In the genomic region with DNA sequence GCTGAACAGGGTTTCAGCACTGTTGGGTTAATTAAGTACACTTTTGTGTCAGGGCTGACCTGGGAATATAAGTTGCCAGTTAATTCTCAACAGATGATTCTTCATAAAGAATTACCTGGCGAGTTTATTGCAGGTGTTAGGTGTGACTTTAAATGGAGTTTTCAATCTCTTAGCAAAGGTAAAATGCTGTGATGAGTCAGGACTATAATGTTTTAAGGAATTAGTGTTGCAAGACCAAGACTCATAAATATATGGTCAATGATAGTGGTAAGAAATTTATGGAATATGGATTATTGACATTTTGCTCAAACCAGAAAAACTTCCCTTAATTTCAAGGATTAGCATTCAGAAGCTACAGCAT, we compare ENCODE assay signal across 16 cellular contexts. TPM values are rescaled to one million over a fixed set of nuclear protein-coding genes. Genes with fewer than 3 reads are reported as not detected.
DNase-seq lines count a peak whose midpoint lies in the region; ATAC-seq, FAIRE-seq and TF ChIP-seq lines count a peak whose summit lies in the region.
"Had no signal": no experiment of that assay in that cellular context is flagged by ENCODE, and none has a peak within 500 bp of the region (broad histone marks: within the 10 kb centered on the region; RNA-seq: fewer than 3 reads in every experiment).

No MANE protein-coding gene starts in this region.

- H3K27ac Mint-ChIP-seq in activated T-cell treated with anti-CD3 and anti-CD28 coated beads, Interleukin-2, amount 50 U/mL, for 72 hours = peak overlapping the region; percentile 52
- peak overlapping the region; percentile 7 for H3K27ac Mint-ChIP-seq in nephron progenitor cell

- H4K20me1 ChIP-seq in PC-3 (ENCODE audit: low read length) (no peaks in the 10 kb centered on the region), GM12878 (ENCODE audit: control insufficient read depth, insufficient read depth) (no peaks in the 10 kb centered on the region)

- POLR2A ChIA-PET in PC-3 (lab: Charles Lee; ENCODE audit: unreplicated experiment) (no interaction called here), GM12878 (lab: Charles Lee) (interaction anchor here (0.9 to 1.1 kb wide), 2 partner anchors 13 to 94 kb away, joined by 3 read pairs; no protein-coding TSS in a partner anchor)

- H3K27ac ChIP-seq in PC-3 (ENCODE audit: low read length) (peak overlapping the region; percentile 63), GM12878 (ENCODE audit: control insufficient read depth, insufficient read depth) (no peak overlapping the region)
- H3K27ac ChIP-seq: testis had no signal

- ATAC-seq in activated T-cell treated with anti-CD3 and anti-CD28 coated beads, Interleukin-2, amount 50 U/mL, for 72 hours (replicated peaks in 1 of 2) = no peak
- no peak for ATAC-seq in PC-3
- no peak for ATAC-seq in GM12878
- no peak for ATAC-seq in HG02623 (IDR thresholded peaks at IDR 0.05; ENCODE audit: unreplicated experiment)
- ATAC-seq: left lobe of liver had no signal

- no peak for TF ChIP-seq CTCF in PC-3 (conservative IDR thresholded peaks at IDR 0.05; ENCODE audit: low read depth, low read length)
- no peak for TF ChIP-seq CTCF in GM12878 (IDR thresholded peaks at IDR 0.05 in 2 of 3, conservative IDR thresholded peaks at IDR 0.05 in 1 of 3; ENCODE audit: control insufficient read depth in 2 of 3, extremely low read depth in 1 of 3, insufficient read depth in 1 of 3, low read depth in 3 of 3, low read length in 3 of 3)
- TF ChIP-seq CTCF in nephron progenitor cell (IDR thresholded peaks at IDR 0.05) = no peak

- RAD21 ChIA-PET in GM12878 (lab: Charles Lee; ENCODE audit: unreplicated experiment) = interaction anchor here (0.7 to 0.9 kb wide), 2 partner anchors 95 to 105 kb away, joined by 3 read pairs; no protein-coding TSS in a partner anchor

- no peak overlapping the region for H3K4me3 Mint-ChIP-seq in activated T-cell treated with anti-CD3 and anti-CD28 coated beads, Interleukin-2, amount 50 U/mL, for 72 hours
- no peak overlapping the region for H3K4me3 Mint-ChIP-seq in nephron progenitor cell

- H2AFZ ChIP-seq in PC-3 (ENCODE audit: low read length) (no peak overlapping the region), GM12878 (ENCODE audit: control insufficient read depth, low read depth, low read length) (no peak overlapping the region)

- SMC1A ChIA-PET in GM12878 (lab: Charles Lee; ENCODE audit: uncharacterized antibody, unreplicated experiment) = interaction anchor here (0.7 to 2.4 kb wide), 7 partner anchors 15 to 119 kb away, joined by 3 to 17 read pairs (median 4); no protein-coding TSS in a partner anchor

- TF ChIP-seq EP300 in GM12878 (IDR thresholded peaks at IDR 0.05; ENCODE audit: borderline replicate concordance in 1 of 2, control insufficient read depth in 1 of 2, low read depth in 2 of 2, low read length in 2 of 2) = no peak

- in situ Hi-C loops in GM12878 (cut with MboI) = loop anchor here (25.0 kb wide), 1 partner anchor 350 kb away; no protein-coding TSS in a partner anchor

- H3K4me3 ChIP-seq in PC-3 (ENCODE audit: low read length) (no peak overlapping the region), GM12878 (no peak overlapping the region)
- H3K4me3 ChIP-seq: testis had no signal

- H3K4me2 ChIP-seq in PC-3 (ENCODE audit: low read length) (peak overlapping the region; percentile 10; the same call in 1 of the 2 replicates), GM12878 (ENCODE audit: control insufficient read depth, insufficient read depth) (no peak overlapping the region)

- H3K36me3 Mint-ChIP-seq in activated T-cell treated with anti-CD3 and anti-CD28 coated beads, Interleukin-2, amount 50 U/mL, for 72 hours (ENCODE audit: insufficient read depth in 2 of 2) = peaks cover 6 to 23% of the 10 kb centered on the region in 2 donors
- peaks cover 95% of the 10 kb centered on the region for H3K36me3 Mint-ChIP-seq in nephron progenitor cell (ENCODE audit: low read depth)

- H3K9ac ChIP-seq in PC-3 (ENCODE audit: low read length) (no peak overlapping the region), GM12878 (ENCODE audit: control insufficient read depth, insufficient read depth, low read length) (no peak overlapping the region)

- BruUV-seq in PC-3 (replicated peaks; lab: Mats Ljungman, UMichigan) (TSS peak; percentile 5), GM12878 (replicated peaks; lab: Mats Ljungman, UMichigan) (TSS peak; percentile 35)

- no peaks in the 10 kb centered on the region for H3K27me3 Mint-ChIP-seq in activated T-cell treated with anti-CD3 and anti-CD28 coated beads, Interleukin-2, amount 50 U/mL, for 72 hours (ENCODE audit: low read depth)
- H3K27me3 Mint-ChIP-seq in nephron progenitor cell (ENCODE audit: low read depth, poor library complexity) = no peaks in the 10 kb centered on the region

- H3K79me2 ChIP-seq in PC-3 (ENCODE audit: low read length) = 0 out of 2 replicates have a peak, but pooled peaks cover 4% of the 10 kb centered on the region
- H3K79me2 ChIP-seq in GM12878 (ENCODE audit: control insufficient read depth, insufficient read depth, low read length) = no peaks in the 10 kb centered on the region

- DNase-seq in activated T-cell treated with anti-CD3 and anti-CD28 coated beads, Interleukin-2, amount 50 U/mL, for 72 hours = no peak
- no peak for DNase-seq in activated T-cell treated with anti-CD3 and anti-CD28 coated beads, Interleukin-2, amount 50 U/mL, for 48 hours
- DNase-seq in PC-3 = peak; percentile 25
- DNase-seq in GM12878 (ENCODE audit: low read depth, low spot score) = no peak
- DNase-seq in nephron progenitor cell = no peak
- DNase-seq in NCI-H446 treated with DMSO at 0.1 percent for 48 hours (lab: John Stamatoyannopoulos, UW) = no peak
- DNase-seq in SKM-1 treated with dmso at 0.1 percent for 144 hours (lab: John Stamatoyannopoulos, UW; ENCODE audit: unreplicated experiment) = no peak
- DNase-seq: activated CD4-positive, alpha-beta T cell treated with anti-CD3 and anti-CD28 coated beads, Interleukin-2, amount 50 U/mL, for 48 hours; cerebellar nuclear complex; NK-92 treated with Interleukin-12 subunit alpha and Interleukin-12 subunit beta, amount 100 ng/mL, for 24 hours; nucleus accumbens; RPMI8226; stimulated activated CD4-positive, alpha-beta T cell treated with anti-CD3 and anti-CD28 coated beads, Interleukin-15, amount 100 ng/mL, for 24 hours; testis had no signal

- TF ChIP-seq POLR2A in GM12878 (IDR thresholded peaks at IDR 0.05; ENCODE audit: low read depth, low read length) = no peak

- no peaks in the 10 kb centered on the region for H3K9me2 ChIP-seq in PC-3 (replicated peaks; ENCODE audit: low read length)

- peaks cover 17% of the 10 kb centered on the region for H3K4me1 Mint-ChIP-seq in activated T-cell treated with anti-CD3 and anti-CD28 coated beads, Interleukin-2, amount 50 U/mL, for 72 hours (ENCODE audit: low read depth)
- no peaks in the 10 kb centered on the region for H3K4me1 Mint-ChIP-seq in nephron progenitor cell

- no peaks in the 10 kb centered on the region for H3K9me3 ChIP-seq in PC-3 (ENCODE audit: low read length)
- no peaks in the 10 kb centered on the region for H3K9me3 ChIP-seq in GM12878 (replicated peaks; ENCODE audit: control insufficient read depth, insufficient read depth, low read length)
- H3K9me3 ChIP-seq: testis had no signal

- CTCF ChIA-PET in PC-3 (lab: Charles Lee) (no interaction called here), GM12878 (lab: Yijun Ruan, JAX) (interaction anchor here (0.7 to 3.3 kb wide), 4 partner anchors 11 to 119 kb away, joined by 3 to 19 read pairs (median 6); no protein-coding TSS in a partner anchor)

- TF ChIP-seq RAD21 in GM12878 (IDR thresholded peaks at IDR 0.05; ENCODE audit: insufficient read depth, low read depth, low read length) = no peak

- H3K9me3 Mint-ChIP-seq in activated T-cell treated with anti-CD3 and anti-CD28 coated beads, Interleukin-2, amount 50 U/mL, for 72 hours = no peaks in the 10 kb centered on the region
- no peaks in the 10 kb centered on the region for H3K9me3 Mint-ChIP-seq in nephron progenitor cell

- no peak for FAIRE-seq in GM12878 (lab: Jason Lieb, UNC)

- H3K27me3 ChIP-seq in PC-3 (ENCODE audit: low read length) (no peaks in the 10 kb centered on the region), GM12878 (replicated peaks in 1 of 2; ENCODE audit: control insufficient read depth in 2 of 2, insufficient read depth in 2 of 2, low read length in 1 of 2) (no peaks in the 10 kb centered on the region)
- H3K27me3 ChIP-seq: testis had no signal

- H3K4me1 ChIP-seq in PC-3 (ENCODE audit: insufficient read depth, low read length) = peaks cover 14% of the 10 kb centered on the region
- no peaks in the 10 kb centered on the region for H3K4me1 ChIP-seq in GM12878 (ENCODE audit: control insufficient read depth, insufficient read depth, low read length)

- intact Hi-C loops in PC-3 (cut with micrococcal nuclease) (no loop called here), GM12878 (cut with micrococcal nuclease; ENCODE audit: unreplicated experiment) (no loop called here)

- 88% methylated on average over 1 of the region's 1 CpG for WGBS in GM12878 (ENCODE audit: insufficient coverage, insufficient replicate concordance, low lambda C conversion rate, missing lambda C conversion rate)

- H3F3A ChIP-seq in PC-3 (ENCODE audit: low read length, unreplicated experiment) = peaks cover 4% of the 10 kb centered on the region

- peaks cover 55% of the 10 kb centered on the region for H3K36me3 ChIP-seq in PC-3 (ENCODE audit: low read depth, low read length)
- peaks cover 8 to 31% of the 10 kb centered on the region in 2 experiments for H3K36me3 ChIP-seq in GM12878 (ENCODE audit: control insufficient read depth in 2 of 2, insufficient read depth in 2 of 2, low read length in 1 of 2)

RNA-seq across cellular contexts. Expression of a gene that starts 50.0 kb away (rescaled TPM):
- 100 to 1,000 TPM; 177 to 221 TPM for total RNA-seq in activated T-cell treated with anti-CD3 and anti-CD28 coated beads, Interleukin-2, amount 50 U/mL, for 72 hours
- total RNA-seq in PC-3 (2014; rRNA removed) = 68.8 and 112 TPM in 2 replicates
- total RNA-seq in GM12878 (2013; cell fraction: nucleolus; rRNA removed) = 292 and 309 TPM in 2 replicates
- total RNA-seq in GM12878 (2014; rRNA removed) = 48.4 and 55.4 TPM in 2 replicates
- total RNA-seq in GM12878 (2014; rRNA removed; fragmentation: Illumina TruSeq; extraction: Trizol) = 39.3 and 39.5 TPM in 2 replicates
- 78.6 and 85.4 TPM in 2 replicates for total RNA-seq in GM12878 (2021)
- polyA plus RNA-seq in GM12878 (2011; ENCODE audit: low read depth) = 53.5 TPM
- 61.7 and 114 TPM in 2 replicates for polyA plus RNA-seq in GM12878 (2011; rRNA removed)
- 117 and 135 TPM in 2 replicates for polyA plus RNA-seq in GM12878 (2011; cell fraction: cytosol; rRNA removed)
- polyA plus RNA-seq in GM12878 (2011; cell fraction: nucleus; rRNA removed) = 795 and 878 TPM in 2 replicates
- polyA plus RNA-seq in GM12878 (2012) = 67.5 and 102 TPM in 2 replicates
- 29.2 and 51.0 TPM in 2 replicates for polyA plus RNA-seq in GM12878 (2014; fragmentation: Illumina TruSeq; extraction: Trizol)
- polyA plus RNA-seq in GM12878 (2014; fragmentation: Nextera tagmentation; extraction: Ambion mirVana) = 1 to 10 TPM; 2.6 to 3.0 TPM
- 70.4 and 85.0 TPM in 2 replicates for polyA plus RNA-seq in GM12878 (2014; rRNA removed)
- 10 to 100 TPM; 12.8 to 13.0 TPM for polyA plus RNA-seq in GM12878 (2016; fragmentation: Nextera tagmentation; extraction: Ambion mirVana)
- 123 and 185 TPM in 2 replicates for polyA minus RNA-seq in GM12878 (2011; rRNA and poly(A)+ RNA removed)
- 60.8 and 65.4 TPM in 2 replicates for polyA minus RNA-seq in GM12878 (2011; cell fraction: cytosol; rRNA and poly(A)+ RNA removed)
- polyA minus RNA-seq in GM12878 (2011; cell fraction: nucleus; rRNA and poly(A)+ RNA removed) = 200 and 222 TPM in 2 replicates

RNA-seq across cellular contexts. Expression of a gene that starts 58.7 kb away (rescaled TPM):
- total RNA-seq in activated T-cell treated with anti-CD3 and anti-CD28 coated beads, Interleukin-2, amount 50 U/mL, for 72 hours = 10 to 100 TPM; 78.7 to 86.1 TPM
- total RNA-seq in PC-3 (2014; rRNA removed) (29.1 and 56.8 TPM in 2 replicates), GM12878 (2014; rRNA removed) (21.5 and 24.0 TPM in 2 replicates), GM12878 (2014; rRNA removed; fragmentation: Illumina TruSeq; extraction: Trizol) (47.1 and 51.6 TPM in 2 replicates), GM12878 (2021) (91.7 and 97.4 TPM in 2 replicates)
- 14.9 and 16.0 TPM in 2 replicates for total RNA-seq in GM12878 (2013; cell fraction: nucleolus; rRNA removed)
- 41.2 TPM for polyA plus RNA-seq in GM12878 (2011; ENCODE audit: low read depth)
- polyA plus RNA-seq in GM12878 (2011; rRNA removed) (25.1 and 33.8 TPM in 2 replicates), GM12878 (2014; fragmentation: Illumina TruSeq; extraction: Trizol) (128 and 159 TPM in 2 replicates), GM12878 (2014; fragmentation: Nextera tagmentation; extraction: Ambion mirVana) (10 to 100 TPM; 36.1 to 47.6 TPM), GM12878 (2014; rRNA removed) (34.5 and 35.4 TPM in 2 replicates), GM12878 (2016; fragmentation: Nextera tagmentation; extraction: Ambion mirVana) (10 to 100 TPM; 57.0 to 59.9 TPM)
- 13.6 and 19.6 TPM in 2 replicates for polyA plus RNA-seq in GM12878 (2011; cell fraction: cytosol; rRNA removed)
- 20.3 and 33.7 TPM in 2 replicates for polyA plus RNA-seq in GM12878 (2011; cell fraction: nucleus; rRNA removed)
- 53.5 and 59.9 TPM in 2 replicates for polyA plus RNA-seq in GM12878 (2012)
- 13.7 and 17.7 TPM in 2 replicates for polyA minus RNA-seq in GM12878 (2011; rRNA and poly(A)+ RNA removed)
- polyA minus RNA-seq in GM12878 (2011; cell fraction: cytosol; rRNA and poly(A)+ RNA removed) = 24.7 and 26.9 TPM in 2 replicates
- polyA minus RNA-seq in GM12878 (2011; cell fraction: nucleus; rRNA and poly(A)+ RNA removed) = 8.0 and 13.6 TPM in 2 replicates
